ENCODE assay signal across 9 cellular contexts in the genomic region with DNA sequence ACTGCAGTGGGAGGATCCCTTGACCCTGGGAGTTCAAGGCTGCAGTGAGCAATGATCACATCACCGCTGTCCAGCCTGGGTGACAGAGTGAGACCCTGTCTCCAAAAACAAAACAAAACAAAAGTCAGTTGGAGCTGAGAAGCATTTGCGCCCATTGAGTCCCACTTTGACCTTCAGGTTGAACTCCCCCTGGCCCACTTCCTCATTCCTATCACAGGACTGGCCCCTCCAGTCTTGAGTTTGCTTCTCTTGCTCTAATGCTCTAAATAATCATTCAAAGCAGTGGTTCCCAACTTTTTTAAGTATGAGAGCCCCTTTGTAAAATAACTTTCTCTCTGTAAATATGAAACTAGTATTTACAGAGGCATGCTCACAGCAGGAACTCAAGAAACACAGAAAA. TPM values are rescaled to one million over a fixed set of nuclear protein-coding genes. Genes with fewer than 3 reads are reported as not detected.
"Had no signal": no experiment of that assay in that cellular context is flagged by ENCODE, and none has a peak within 500 bp of the region (broad histone marks: within the 10 kb centered on the region; RNA-seq: fewer than 3 reads in every experiment).

No MANE protein-coding gene starts in this region.

- H3K4me3 Mint-ChIP-seq: IgD-negative memory B cell had no signal

- DNase-seq: GM23248, GOT3, H7, KG1 had no signal

- H3K27me3 Mint-ChIP-seq: IgD-negative memory B cell had no signal

- H3K27ac Mint-ChIP-seq: IgD-negative memory B cell had no signal

- H3K36me3 Mint-ChIP-seq: IgD-negative memory B cell had no signal

- H3K9me3 ChIP-seq: HAP-1 had no signal

- H3K27ac ChIP-seq: GM23248, HL-60 had no signal

- H3K4me1 Mint-ChIP-seq: IgD-negative memory B cell had no signal

- FAIRE-seq: HepG2 had no signal

- ATAC-seq: HCT116, HepG2 had no signal

RNA-seq across cellular contexts. Expression of gene GSC, which starts 28.0 kb away (rescaled TPM):
- total RNA-seq: HepG2 had no signal
- polyA plus RNA-seq: HepG2, IgD-negative memory B cell had no signal
